8 cellular contexts compared by ENCODE assay signal in the genomic region with DNA sequence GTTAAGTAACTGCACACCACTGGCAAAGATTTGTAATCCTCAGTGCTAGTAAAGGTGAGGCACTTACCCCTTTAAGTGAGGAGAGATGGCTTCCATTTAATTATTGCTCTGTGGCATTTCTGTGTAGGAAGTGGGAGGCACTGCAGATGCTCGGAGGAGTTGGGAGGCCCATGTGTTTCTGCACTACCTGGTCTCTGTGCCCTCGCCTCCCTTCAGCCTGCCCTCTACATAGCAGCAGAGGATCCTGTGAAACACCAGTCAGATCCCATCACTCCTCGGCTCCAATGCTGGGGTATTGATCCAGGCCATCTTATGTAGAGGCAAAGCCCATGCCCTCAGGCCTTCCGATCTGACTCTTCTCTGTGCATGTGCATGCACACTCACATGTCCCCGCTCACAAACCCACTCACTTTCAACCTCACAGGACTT.
DNase-seq lines count a peak whose midpoint lies in the region; ATAC-seq and TF ChIP-seq lines count a peak whose summit lies in the region.
"Had no signal": no experiment of that assay in that cellular context is flagged by ENCODE, and none has a peak within 500 bp of the region (broad histone marks: within the 10 kb centered on the region; RNA-seq: fewer than 3 reads in every experiment).

No MANE protein-coding gene starts in this region.

- H4K20me1 ChIP-seq in GM23338 (replicated peaks; ENCODE audit: insufficient read depth) (no peaks in the 10 kb centered on the region), osteoblast (ENCODE audit: insufficient read depth, low read length) (no peaks in the 10 kb centered on the region)

- H3K4me2 ChIP-seq in GM23338, result peak overlapping the region; percentile 68
- peak overlapping the region; percentile 90 for H3K4me2 ChIP-seq in osteoblast (ENCODE audit: insufficient read depth, low read length)

- H3K27me3 Mint-ChIP-seq in GM23338 (ENCODE audit: insufficient read depth, low read depth, poor library complexity), result no peaks in the 10 kb centered on the region

- H3K4me1 ChIP-seq in GM23338 (ENCODE audit: insufficient read depth) (peaks cover 23% of the 10 kb centered on the region), adipocyte (ENCODE audit: control insufficient read depth, insufficient read depth, low read length) (peaks cover 43% of the 10 kb centered on the region), osteoblast (ENCODE audit: insufficient read depth, low read length) (peaks cover 8% of the 10 kb centered on the region)

- H2AFZ ChIP-seq in GM23338, result no peak overlapping the region
- H2AFZ ChIP-seq in osteoblast (ENCODE audit: low read length), result peak overlapping the region; percentile 93

- no peaks in the 10 kb centered on the region for H3K9me2 ChIP-seq in GM23338 (ENCODE audit: insufficient read depth)

- DNase-seq in GM23338 (ENCODE audit: low spot score) (no peak), NCI-H2227 (lab: John Stamatoyannopoulos, UW; ENCODE audit: unreplicated experiment) (peak; percentile 33), adipocyte (ENCODE audit: low read depth) (no peak), osteoblast (ENCODE audit: insufficient read length, low spot score, missing footprints) (no peak), SW480 (ENCODE audit: low spot score) (no peak), NCI-H187 (lab: John Stamatoyannopoulos, UW) (no peak), HK-2 (ENCODE audit: unreplicated experiment) (no peak)
- DNase-seq: NCI-H510A treated with DMSO at 0.1 percent for 48 hours had no signal

- H3K9ac ChIP-seq in adipocyte (ENCODE audit: low read length), result peak overlapping the region; percentile 65

- H3K9me3 ChIP-seq in adipocyte (ENCODE audit: control insufficient read depth, low read length), result no peaks in the 10 kb centered on the region
- no peaks in the 10 kb centered on the region for H3K9me3 ChIP-seq in osteoblast (ENCODE audit: low read depth, low read length)

- peaks cover 50% of the 10 kb centered on the region for H3K4me1 Mint-ChIP-seq in GM23338

- H3F3A ChIP-seq in GM23338 (replicated peaks; ENCODE audit: low read depth), result no peaks in the 10 kb centered on the region

- H3K4me3 Mint-ChIP-seq in GM23338, result no peak overlapping the region

- peak; percentile 44 for ATAC-seq in GM23338

- TF ChIP-seq CTCF in GM23338 (conservative IDR thresholded peaks at IDR 0.05; ENCODE audit: low read depth in 2 of 2) (no peak), osteoblast (IDR thresholded peaks at IDR 0.05; ENCODE audit: extremely low read depth, low read depth, low read length) (no peak)

- peak overlapping the region; percentile 21 for H3K27ac Mint-ChIP-seq in GM23338

- H3K79me2 ChIP-seq in GM23338 (replicated peaks; ENCODE audit: insufficient read depth), result peaks cover 38% of the 10 kb centered on the region
- peaks cover 7% of the 10 kb centered on the region for H3K79me2 ChIP-seq in osteoblast (ENCODE audit: insufficient read depth, low read length)

- H3K27ac ChIP-seq in GM23338 (ENCODE audit: low read depth) (0 out of 2 replicates have a peak overlapping the region, but pooled peaks have one; percentile 34), osteoblast (ENCODE audit: low read depth, low read length) (peak overlapping the region; percentile 79)

- H3K27me3 ChIP-seq in GM23338 (ENCODE audit: insufficient read depth) (no peaks in the 10 kb centered on the region), adipocyte (replicated peaks; ENCODE audit: control insufficient read depth, insufficient read depth, low read length) (no peaks in the 10 kb centered on the region), osteoblast (ENCODE audit: insufficient read depth, low read length) (no peaks in the 10 kb centered on the region)

- H3K9me3 Mint-ChIP-seq in GM23338, result no peaks in the 10 kb centered on the region

- H3K36me3 Mint-ChIP-seq in GM23338 (ENCODE audit: low read depth), result no peaks in the 10 kb centered on the region

- no peak overlapping the region for H3K4me3 ChIP-seq in GM23338
- H3K4me3 ChIP-seq in adipocyte (ENCODE audit: low read length), result peak overlapping the region; percentile 65
- H3K4me3 ChIP-seq in osteoblast (ENCODE audit: insufficient read depth, low read length), result peak overlapping the region; percentile 73

- no peaks in the 10 kb centered on the region for H3K36me3 ChIP-seq in GM23338 (ENCODE audit: insufficient read depth)
- no peaks in the 10 kb centered on the region for H3K36me3 ChIP-seq in adipocyte (ENCODE audit: control insufficient read depth, insufficient read depth, low read length, severe bottlenecking)
- no peaks in the 10 kb centered on the region for H3K36me3 ChIP-seq in osteoblast (ENCODE audit: insufficient read depth, low read length)

TF ChIP-seq in GM23338, 12 proteins besides CTCF, POLR2A, EP300 and RAD21:
- TF ChIP-seq JUNB (IDR thresholded peaks at IDR 0.05; ENCODE audit: unreplicated experiment), result no peak
